In genomic region chr2:305366-305765, GRCh38 we compare ENCODE assay signal across 2 cellular contexts.
A peak's percentile ranks its signal among the peaks of the same experiment; 100 is the strongest.
TF ChIP-seq lines count a peak whose summit lies in the region.

No MANE protein-coding gene starts in this region.

TF ChIP-seq in HepG2, 621 proteins besides CTCF, POLR2A, EP300 and RAD21:
- no peak for TF ChIP-seq ZSCAN20 (CRISPR knock-in tag; IDR thresholded peaks at IDR 0.05; ENCODE audit: borderline replicate concordance)
- TF ChIP-seq MLLT10 (CRISPR knock-in tag; IDR thresholded peaks at IDR 0.05): no peak
- TF ChIP-seq ERF (CRISPR knock-in tag; IDR thresholded peaks at IDR 0.05): no peak
- TF ChIP-seq PAWR (CRISPR knock-in tag; IDR thresholded peaks at IDR 0.05; ENCODE audit: borderline replicate concordance): no peak
- TF ChIP-seq AGO1 (IDR thresholded peaks at IDR 0.05; ENCODE audit: low read depth, low read length, poor library complexity, severe bottlenecking): no peak
- TF ChIP-seq ARID2 (CRISPR knock-in tag; IDR thresholded peaks at IDR 0.05; ENCODE audit: borderline replicate concordance): no peak
- no peak for TF ChIP-seq THYN1 (CRISPR knock-in tag; IDR thresholded peaks at IDR 0.05; ENCODE audit: borderline replicate concordance, low read depth)
- TF ChIP-seq, protein P1, sequence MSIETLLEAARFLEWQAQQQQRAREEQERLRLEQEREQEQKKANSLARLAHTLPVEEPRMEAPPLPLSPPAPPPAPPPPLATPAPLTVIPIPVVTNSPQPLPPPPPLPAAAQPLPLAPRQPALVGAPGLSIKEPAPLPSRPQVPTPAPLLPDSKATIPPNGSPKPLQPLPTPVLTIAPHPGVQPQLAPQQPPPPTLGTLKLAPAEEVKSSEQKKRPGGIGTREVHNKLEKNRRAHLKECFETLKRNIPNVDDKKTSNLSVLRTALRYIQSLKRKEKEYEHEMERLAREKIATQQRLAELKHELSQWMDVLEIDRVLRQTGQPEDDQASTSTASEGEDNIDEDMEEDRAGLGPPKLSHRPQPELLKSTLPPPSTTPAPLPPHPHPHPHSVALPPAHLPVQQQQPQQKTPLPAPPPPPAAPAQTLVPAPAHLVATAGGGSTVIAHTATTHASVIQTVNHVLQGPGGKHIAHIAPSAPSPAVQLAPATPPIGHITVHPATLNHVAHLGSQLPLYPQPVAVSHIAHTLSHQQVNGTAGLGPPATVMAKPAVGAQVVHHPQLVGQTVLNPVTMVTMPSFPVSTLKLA (IDR thresholded peaks at IDR 0.05): peak; percentile 97

TF ChIP-seq in HEK293, 187 proteins besides CTCF, POLR2A, EP300 and RAD21:
- TF ChIP-seq ZNF529 (tag by site-specific recombination; IDR thresholded peaks at IDR 0.05; ENCODE audit: insufficient replicate concordance): no peak
- TF ChIP-seq, protein P2, sequence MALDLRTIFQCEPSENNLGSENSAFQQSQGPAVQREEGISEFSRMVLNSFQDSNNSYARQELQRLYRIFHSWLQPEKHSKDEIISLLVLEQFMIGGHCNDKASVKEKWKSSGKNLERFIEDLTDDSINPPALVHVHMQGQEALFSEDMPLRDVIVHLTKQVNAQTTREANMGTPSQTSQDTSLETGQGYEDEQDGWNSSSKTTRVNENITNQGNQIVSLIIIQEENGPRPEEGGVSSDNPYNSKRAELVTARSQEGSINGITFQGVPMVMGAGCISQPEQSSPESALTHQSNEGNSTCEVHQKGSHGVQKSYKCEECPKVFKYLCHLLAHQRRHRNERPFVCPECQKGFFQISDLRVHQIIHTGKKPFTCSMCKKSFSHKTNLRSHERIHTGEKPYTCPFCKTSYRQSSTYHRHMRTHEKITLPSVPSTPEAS (tag by site-specific recombination; IDR thresholded peaks at IDR 0.05): peak; percentile 49
- TF ChIP-seq, protein P3, sequence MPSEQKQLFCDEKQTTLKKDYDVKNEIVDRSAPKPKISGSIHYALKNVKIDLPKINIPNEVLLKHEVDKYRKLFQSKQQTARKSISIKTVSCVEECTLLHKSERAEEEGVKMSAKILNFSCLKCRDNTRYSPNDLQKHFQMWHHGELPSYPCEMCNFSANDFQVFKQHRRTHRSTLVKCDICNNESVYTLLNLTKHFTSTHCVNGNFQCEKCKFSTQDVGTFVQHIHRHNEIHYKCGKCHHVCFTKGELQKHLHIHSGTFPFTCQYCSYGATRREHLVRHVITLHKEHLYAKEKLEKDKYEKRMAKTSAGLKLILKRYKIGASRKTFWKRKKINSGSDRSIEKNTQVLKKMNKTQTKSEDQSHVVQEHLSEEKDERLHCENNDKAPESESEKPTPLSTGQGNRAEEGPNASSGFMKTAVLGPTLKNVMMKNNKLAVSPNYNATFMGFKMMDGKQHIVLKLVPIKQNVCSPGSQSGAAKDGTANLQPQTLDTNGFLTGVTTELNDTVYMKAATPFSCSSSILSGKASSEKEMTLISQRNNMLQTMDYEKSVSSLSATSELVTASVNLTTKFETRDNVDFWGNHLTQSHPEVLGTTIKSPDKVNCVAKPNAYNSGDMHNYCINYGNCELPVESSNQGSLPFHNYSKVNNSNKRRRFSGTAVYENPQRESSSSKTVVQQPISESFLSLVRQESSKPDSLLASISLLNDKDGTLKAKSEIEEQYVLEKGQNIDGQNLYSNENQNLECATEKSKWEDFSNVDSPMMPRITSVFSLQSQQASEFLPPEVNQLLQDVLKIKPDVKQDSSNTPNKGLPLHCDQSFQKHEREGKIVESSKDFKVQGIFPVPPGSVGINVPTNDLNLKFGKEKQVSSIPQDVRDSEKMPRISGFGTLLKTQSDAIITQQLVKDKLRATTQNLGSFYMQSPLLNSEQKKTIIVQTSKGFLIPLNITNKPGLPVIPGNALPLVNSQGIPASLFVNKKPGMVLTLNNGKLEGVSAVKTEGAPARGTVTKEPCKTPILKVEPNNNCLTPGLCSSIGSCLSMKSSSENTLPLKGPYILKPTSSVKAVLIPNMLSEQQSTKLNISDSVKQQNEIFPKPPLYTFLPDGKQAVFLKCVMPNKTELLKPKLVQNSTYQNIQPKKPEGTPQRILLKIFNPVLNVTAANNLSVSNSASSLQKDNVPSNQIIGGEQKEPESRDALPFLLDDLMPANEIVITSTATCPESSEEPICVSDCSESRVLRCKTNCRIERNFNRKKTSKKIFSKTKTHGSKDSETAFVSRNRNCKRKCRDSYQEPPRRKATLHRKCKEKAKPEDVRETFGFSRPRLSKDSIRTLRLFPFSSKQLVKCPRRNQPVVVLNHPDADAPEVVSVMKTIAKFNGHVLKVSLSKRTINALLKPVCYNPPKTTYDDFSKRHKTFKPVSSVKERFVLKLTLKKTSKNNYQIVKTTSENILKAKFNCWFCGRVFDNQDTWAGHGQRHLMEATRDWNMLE (tag by site-specific recombination; conservative IDR thresholded peaks at IDR 0.05; ENCODE audit: low read depth): no peak
TF ChIP-seq in HEK293: peak in this region for 1.
